ENCODE assay signal across 8 cellular contexts in genomic region chr5:40798012-40798855, GRCh38. TPM values are rescaled to one million over a fixed set of nuclear protein-coding genes. Genes with fewer than 3 reads are reported as not detected.
DNase-seq lines count a peak whose midpoint lies in the region; ATAC-seq and TF ChIP-seq lines count a peak whose summit lies in the region.

Gene PRKAA1, minus strand, starts transcription at chr5:40798374. Its CDS starts 185 bp downstream, at chr5:40798189.

- no peaks in the 10 kb centered on the region for H3K27me3 ChIP-seq in HCT116 (ENCODE audit: insufficient read depth, low read length)
- H3K27me3 ChIP-seq in MM.1S (replicated peaks; ENCODE audit: insufficient read depth, low read length), result peaks cover 11% of the 10 kb centered on the region
- H3K27me3 ChIP-seq in neural cell (ENCODE audit: insufficient read depth, low read depth, low read length), result no peaks in the 10 kb centered on the region
- no peaks in the 10 kb centered on the region for H3K27me3 ChIP-seq in stomach

- 0 out of 2 replicates have a peak, but pooled peaks cover 4% of the 10 kb centered on the region for H3F3A ChIP-seq in MM.1S (ENCODE audit: insufficient read depth, low read length)
- peaks cover 3% of the 10 kb centered on the region for H3F3A ChIP-seq in neural cell (ENCODE audit: insufficient read depth, low read length, poor library complexity, severe bottlenecking)

- H3K9ac ChIP-seq in HCT116 (ENCODE audit: low read length) (peak within 1 kb of the TSS; percentile 81), MM.1S (ENCODE audit: low read length) (peak within 1 kb of the TSS; percentile 83), neural cell (ENCODE audit: low read length) (peak within 1 kb of the TSS; percentile 83)

- no peaks in the 10 kb centered on the region; a peak in 1 of 4 replicates for H3K36me3 ChIP-seq in HCT116 (ENCODE audit: control insufficient read depth in 1 of 2, insufficient read depth in 2 of 2, low read length in 2 of 2)
- no peaks in the 10 kb centered on the region for H3K36me3 ChIP-seq in MM.1S (replicated peaks; ENCODE audit: insufficient read depth, low read length)
- no peaks in the 10 kb centered on the region for H3K36me3 ChIP-seq in neural cell (ENCODE audit: insufficient read depth, low read length)
- H3K36me3 ChIP-seq in stomach, result no peaks in the 10 kb centered on the region

- H3K79me2 ChIP-seq in HCT116 (ENCODE audit: insufficient read depth, low read length), result peaks cover 44% of the 10 kb centered on the region
- H3K79me2 ChIP-seq in MM.1S (ENCODE audit: low read length), result peaks cover 42% of the 10 kb centered on the region
- H3K79me2 ChIP-seq in neural cell (replicated peaks; ENCODE audit: insufficient read depth, low read length), result peaks cover 35% of the 10 kb centered on the region

- WGBS in stomach, 5 donors, result 0 to 1% (median 0%) methylated on average over 33 to 73 of the region's 73 CpGs

- peak; percentile 40 for TF ChIP-seq EP300 in neural cell (conservative IDR thresholded peaks at IDR 0.05; ENCODE audit: poor library complexity, severe bottlenecking)
- no peak for TF ChIP-seq EP300 in stomach (IDR thresholded peaks at IDR 0.05)

- intact Hi-C loops in HCT116 (cut with micrococcal nuclease) (loop anchor here (1.0 kb wide), 1 partner anchor 43 kb away; the partner anchor contains the start of gene TTC33), stomach (cut with DNase I; ENCODE audit: low total_unique reads) (no loop called here)

- CTCF ChIA-PET in HCT116 (lab: Charles Lee), result interaction anchor here (0.6 to 1.1 kb wide), 5 partner anchors 9 to 1159 kb away, joined by 3 to 5 read pairs (median 4); no protein-coding TSS in a partner anchor

- no peak for TF ChIP-seq RAD21 in HCT116 (IDR thresholded peaks at IDR 0.05; ENCODE audit: low read depth)
- TF ChIP-seq RAD21 in neural cell (conservative IDR thresholded peaks at IDR 0.05), result peak; percentile 39

- H4K20me1 ChIP-seq in HCT116 (ENCODE audit: insufficient read depth) (peaks cover 7% of the 10 kb centered on the region; the same call in 1 of the 2 replicates), MM.1S (ENCODE audit: insufficient read depth, low read length) (peaks cover 5% of the 10 kb centered on the region; the same call in 1 of the 2 replicates), neural cell (ENCODE audit: insufficient read depth) (no peaks in the 10 kb centered on the region)

- no peak for TF ChIP-seq POLR2A in HCT116 (IDR thresholded peaks at IDR 0.05; ENCODE audit: borderline replicate concordance, extremely low read depth, insufficient read depth, insufficient read length)
- no peak for TF ChIP-seq POLR2A in stomach (IDR thresholded peaks at IDR 0.05)

- H3K4me2 ChIP-seq in HCT116 (ENCODE audit: low read length), result peak within 1 kb of the TSS; percentile 98
- peak within 1 kb of the TSS; percentile 68 for H3K4me2 ChIP-seq in MM.1S (ENCODE audit: low read depth, low read length)
- H3K4me2 ChIP-seq in neural cell (ENCODE audit: low read length), result peak within 1 kb of the TSS; percentile 93

- peak; percentile 95 for ATAC-seq in HCT116

- TF ChIP-seq CTCF in HCT116 (IDR thresholded peaks at IDR 0.05 in 2 of 3, conservative IDR thresholded peaks at IDR 0.05 in 1 of 3; ENCODE audit: borderline replicate concordance in 1 of 3, insufficient read depth in 1 of 3, low read depth in 2 of 3, low read length in 2 of 3) (peak in 2 of 3 experiments; percentile 16 to 62; a peak in 3 of 6 replicates), MM.1S (IDR thresholded peaks at IDR 0.05; ENCODE audit: low read length) (peak; percentile 42), neural cell (IDR thresholded peaks at IDR 0.05; ENCODE audit: poor library complexity, severe bottlenecking) (peak; percentile 80), stomach (IDR thresholded peaks at IDR 0.05) (peak in 5 of 7 experiments; percentile 38 to 89 (median 63))

- H2AFZ ChIP-seq in HCT116 (ENCODE audit: low read depth, low read length, poor library complexity, severe bottlenecking) (peak within 1 kb of the TSS; percentile 98), MM.1S (ENCODE audit: low read length) (peak within 1 kb of the TSS; percentile 94), neural cell (ENCODE audit: low read depth, low read length) (peak within 1 kb of the TSS; percentile 80)

- no peaks in the 10 kb centered on the region for H3K9me3 ChIP-seq in HCT116 (ENCODE audit: control insufficient read depth in 1 of 2, insufficient read depth in 1 of 2, low read depth in 1 of 2, low read length in 2 of 2)
- no peaks in the 10 kb centered on the region for H3K9me3 ChIP-seq in MM.1S (replicated peaks; ENCODE audit: insufficient read depth, low read length)
- no peaks in the 10 kb centered on the region for H3K9me3 ChIP-seq in neural cell (ENCODE audit: low read length)
- no peaks in the 10 kb centered on the region for H3K9me3 ChIP-seq in stomach

- RAD21 ChIA-PET in HCT116 (lab: Charles Lee; ENCODE audit: low non-redundant PET in 1 of 2, low total read pairs in 2 of 2, uncharacterized antibody in 2 of 2, unreplicated experiment in 2 of 2), result interaction anchor here in 1 of 2 experiments (0.6 kb wide), 3 partner anchors 10 to 208 kb away, joined by 3 to 5 read pairs (median 5); no protein-coding TSS in a partner anchor

- TSS peak; percentile 81 for BruUV-seq in HCT116 (replicated peaks; lab: Mats Ljungman, UMichigan)

- POLR2A ChIA-PET in HCT116 (lab: Charles Lee), result interaction anchor here (0.6 kb wide), 2 partner anchors 37 to 266 kb away, joined by 3 to 4 read pairs; partner anchors contain the start of gene RPL37

- H3K27ac ChIP-seq in HCT116 (ENCODE audit: low read depth, low read length) (peak within 1 kb of the TSS; percentile 90), MM.1S (ENCODE audit: low read length) (peak within 1 kb of the TSS; percentile 66; the same call in 1 of the 2 replicates), neural cell (ENCODE audit: low read length) (peak within 1 kb of the TSS; percentile 78), stomach (peak within 1 kb of the TSS; percentile 96 to 99 (median 97))

- H3K4me1 ChIP-seq in HCT116 (ENCODE audit: control insufficient read depth in 1 of 2, insufficient read depth in 2 of 2, low read length in 2 of 2) (peaks cover 15 to 18% of the 10 kb centered on the region in 2 experiments), MM.1S (ENCODE audit: low read length) (0 out of 2 replicates have a peak, but pooled peaks cover 4% of the 10 kb centered on the region), stomach (peaks cover 10 to 50% (median 34%) of the 10 kb centered on the region in 4 donors)

- H3K9me2 ChIP-seq in HCT116 (ENCODE audit: insufficient read depth) (no peaks in the 10 kb centered on the region), MM.1S (replicated peaks; ENCODE audit: insufficient read depth, low read length) (no peaks in the 10 kb centered on the region), neural cell (ENCODE audit: insufficient read depth, low read length) (no peaks in the 10 kb centered on the region)

- H3K4me3 ChIP-seq in HCT116 (replicated peaks in 1 of 2; ENCODE audit: low read depth in 1 of 2, low read length in 2 of 2) (peak within 1 kb of the TSS; percentile 82 to 87), MM.1S (ENCODE audit: low read length) (peak within 1 kb of the TSS; percentile 91), neural cell (ENCODE audit: low read length) (peak within 1 kb of the TSS; percentile 94), stomach (peak within 1 kb of the TSS; percentile 96 to 100 (median 98))

- DNase-seq in GM03348 (ENCODE audit: low spot score), result peak; percentile 99
- peak; percentile 61 for DNase-seq in HCT116 (ENCODE audit: low read depth, low spot score)
- peak; percentile 90 for DNase-seq in MM.1S
- DNase-seq in SHP77 treated with DMSO at 0.1 percent for 48 hours (lab: John Stamatoyannopoulos, UW), result peak; percentile 84
- DNase-seq in activated effector memory CD4-positive, alpha-beta T cell treated with anti-CD3 and anti-CD28 coated beads, Interleukin-2, amount 50 U/mL, for 16 hours, result peak; percentile 96
- DNase-seq in fibroblast of the conjunctiva (ENCODE audit: low read depth), result peak; percentile 82
- DNase-seq in stomach, result peak; percentile 90

TF ChIP-seq in HCT116, 20 proteins besides CTCF, POLR2A, EP300 and RAD21 (continues in another document):
- no peak for TF ChIP-seq TCF7L2 (IDR thresholded peaks at IDR 0.05; ENCODE audit: borderline replicate concordance, extremely low read depth, insufficient read depth, insufficient read length)
- TF ChIP-seq YY1 (IDR thresholded peaks at IDR 0.05; ENCODE audit: extremely low read depth, insufficient replicate concordance, low read depth, low read length), result peak; percentile 90
- TF ChIP-seq CBX3 (IDR thresholded peaks at IDR 0.05; ENCODE audit: low read depth), result 0 out of 2 replicates have a peak, but pooled peaks have one; percentile 13
- TF ChIP-seq POLR2AphosphoS5 (IDR thresholded peaks at IDR 0.05; ENCODE audit: low read depth, low read length), result peak; percentile 84
- TF ChIP-seq MAX (IDR thresholded peaks at IDR 0.05), result peak; percentile 65; the same call in 1 of the 2 replicates
- TF ChIP-seq SIN3A (IDR thresholded peaks at IDR 0.05; ENCODE audit: low read depth), result no peak; the same call in 1 of the 2 replicates
- TF ChIP-seq SP1 (IDR thresholded peaks at IDR 0.05; ENCODE audit: low read depth), result no peak
- no peak for TF ChIP-seq ELF1 (IDR thresholded peaks at IDR 0.05; ENCODE audit: borderline replicate concordance, low read depth)

RNA-seq across cellular contexts. Expression of gene PRKAA1, which starts in this region (rescaled TPM):
- total RNA-seq in HCT116 (2021; ENCODE audit: unreplicated experiment), result 53.5 TPM
- polyA plus RNA-seq in HCT116 (2012), result 16.5 and 18.9 TPM in 2 replicates
- polyA plus RNA-seq in neural cell, result 58.0 and 66.9 TPM in 2 replicates
- polyA minus RNA-seq in neural cell, result 96.9 and 100 TPM in 2 replicates
- total RNA-seq in stomach, result 100 to 1,000 TPM in 2 of 5 donors, 10 to 100 TPM in 3; 31.9 to 170 (median 85.8) TPM
- polyA plus RNA-seq in stomach, result 10 to 100 TPM; 17.8 to 23.7 (median 20.1) TPM

Comparison
In these comparisons a context has a peak if more than half of its experiments do, and no peak if none do; other contexts are left out.
1. Peak in every context shown above with its lines: DNase-seq, ATAC-seq, H3K4me3 ChIP-seq and H3K27ac ChIP-seq.